11 cellular contexts compared by ENCODE assay signal in genomic region chr22:22691716-22692701, GRCh38. TPM values are rescaled to one million over a fixed set of nuclear protein-coding genes. Genes with fewer than 3 reads are reported as not detected.
DNase-seq lines count a peak whose midpoint lies in the region; ATAC-seq and TF ChIP-seq lines count a peak whose summit lies in the region.
"Had no signal": no experiment of that assay in that cellular context is flagged by ENCODE, and none has a peak within 500 bp of the region (broad histone marks: within the 10 kb centered on the region; RNA-seq: fewer than 3 reads in every experiment).

No MANE protein-coding gene starts in this region.

- H3K36me3 ChIP-seq in ACC112 (ENCODE audit: insufficient read depth, low read length) (no peaks in the 10 kb centered on the region), liver (ENCODE audit: control insufficient read depth in 4 of 4, insufficient read depth in 3 of 4, low read depth in 1 of 4, low read length in 3 of 4) (no peaks in the 10 kb centered on the region)

- TF ChIP-seq CTCF in HL-60 (IDR thresholded peaks at IDR 0.05; ENCODE audit: insufficient read depth, low read length): no peak
- TF ChIP-seq CTCF in cardiac fibroblast (IDR thresholded peaks at IDR 0.05; ENCODE audit: low read depth, low read length): no peak
- no peak for TF ChIP-seq CTCF in liver (IDR thresholded peaks at IDR 0.05; ENCODE audit: low read depth, low read length, missing input control)

- ATAC-seq in GM21825 (IDR thresholded peaks at IDR 0.05; ENCODE audit: unreplicated experiment): no peak
- no peak for ATAC-seq in GM18502 (IDR thresholded peaks at IDR 0.05; ENCODE audit: poor library complexity, unreplicated experiment)
- ATAC-seq in HG03139 (IDR thresholded peaks at IDR 0.05; ENCODE audit: unreplicated experiment): no peak
- ATAC-seq: psoas muscle had no signal

- WGBS in liver: 77% methylated on average over 8 of the region's 8 CpGs

- no peak for TF ChIP-seq RAD21 in liver (IDR thresholded peaks at IDR 0.05)

- peak overlapping the region; percentile 36; the same call in 1 of the 2 replicates for H3K27ac ChIP-seq in ACC112 (ENCODE audit: low read depth, low read length)
- no peak overlapping the region for H3K27ac ChIP-seq in HL-60 (replicated peaks)
- peak overlapping the region; percentile 83 to 86 for H3K27ac ChIP-seq in liver (ENCODE audit: low read depth in 1 of 2, low read length in 2 of 2)
- H3K27ac ChIP-seq: foreskin keratinocyte, psoas muscle had no signal

- H3K4me3 ChIP-seq in ACC112 (ENCODE audit: low read depth, low read length): no peak overlapping the region
- no peak overlapping the region for H3K4me3 ChIP-seq in HL-60 (replicated peaks; ENCODE audit: insufficient read depth, low read length)
- H3K4me3 ChIP-seq in cardiac fibroblast (replicated peaks in 1 of 2; ENCODE audit: low read depth in 2 of 2, low read length in 2 of 2): no peak overlapping the region
- no peak overlapping the region for H3K4me3 ChIP-seq in liver (ENCODE audit: low read depth in 1 of 3, low read length in 3 of 3)
- H3K4me3 ChIP-seq: psoas muscle had no signal

- H3K27me3 ChIP-seq in ACC112 (ENCODE audit: insufficient read depth, low read length) (no peaks in the 10 kb centered on the region), HL-60 (ENCODE audit: insufficient read depth, poor library complexity, severe bottlenecking) (no peaks in the 10 kb centered on the region), liver (ENCODE audit: control insufficient read depth in 4 of 4, insufficient read depth in 4 of 4, low read length in 3 of 4) (no peaks in the 10 kb centered on the region)
- H3K27me3 ChIP-seq: foreskin keratinocyte had no signal

- DNase-seq in HL-60 (ENCODE audit: low read depth in 1 of 2, low spot score in 1 of 2) (peak; percentile 15 to 38), cardiac fibroblast (ENCODE audit: low read depth in 2 of 2) (peak; percentile 29 to 70), NCI-H748 (lab: John Stamatoyannopoulos, UW; ENCODE audit: unreplicated experiment) (no peak)
- DNase-seq: psoas muscle had no signal

- H2AFZ ChIP-seq in ACC112 (ENCODE audit: low read length, unreplicated experiment): no peak overlapping the region

- H3K9ac ChIP-seq in liver (ENCODE audit: low read depth in 1 of 2, low read length in 2 of 2): no peak overlapping the region

- H3K4me1 ChIP-seq in ACC112 (ENCODE audit: control insufficient read depth, insufficient read depth, low read length, unreplicated experiment) (peaks cover 31% of the 10 kb centered on the region), liver (ENCODE audit: control insufficient read depth in 4 of 4, insufficient read depth in 4 of 4, low read length in 3 of 4) (peaks cover 12 to 26% (median 23%) of the 10 kb centered on the region in 4 donors)
- H3K4me1 ChIP-seq: foreskin keratinocyte, psoas muscle had no signal

- no peaks in the 10 kb centered on the region for H3K79me2 ChIP-seq in ACC112 (ENCODE audit: control insufficient read depth, insufficient read depth, low read length, unreplicated experiment)

- no peaks in the 10 kb centered on the region for H3K9me3 ChIP-seq in liver (ENCODE audit: control insufficient read depth in 4 of 4, low read length in 3 of 4)
- H3K9me3 ChIP-seq: psoas muscle had no signal

TF ChIP-seq in liver, 16 proteins besides CTCF, POLR2A, EP300 and RAD21:
- TF ChIP-seq FOXA2 (IDR thresholded peaks at IDR 0.05): peak; percentile 24
- no peak for TF ChIP-seq GABPA (IDR thresholded peaks at IDR 0.05 in 1 of 2, conservative IDR thresholded peaks at IDR 0.05 in 1 of 2)
- no peak for TF ChIP-seq REST (IDR thresholded peaks at IDR 0.05)
- no peak for TF ChIP-seq HNF4G (IDR thresholded peaks at IDR 0.05)
- TF ChIP-seq JUND (IDR thresholded peaks at IDR 0.05): peak in 1 of 2 donors; percentile 81
- TF ChIP-seq FOXA1 (IDR thresholded peaks at IDR 0.05): no peak
- TF ChIP-seq, protein P1, sequence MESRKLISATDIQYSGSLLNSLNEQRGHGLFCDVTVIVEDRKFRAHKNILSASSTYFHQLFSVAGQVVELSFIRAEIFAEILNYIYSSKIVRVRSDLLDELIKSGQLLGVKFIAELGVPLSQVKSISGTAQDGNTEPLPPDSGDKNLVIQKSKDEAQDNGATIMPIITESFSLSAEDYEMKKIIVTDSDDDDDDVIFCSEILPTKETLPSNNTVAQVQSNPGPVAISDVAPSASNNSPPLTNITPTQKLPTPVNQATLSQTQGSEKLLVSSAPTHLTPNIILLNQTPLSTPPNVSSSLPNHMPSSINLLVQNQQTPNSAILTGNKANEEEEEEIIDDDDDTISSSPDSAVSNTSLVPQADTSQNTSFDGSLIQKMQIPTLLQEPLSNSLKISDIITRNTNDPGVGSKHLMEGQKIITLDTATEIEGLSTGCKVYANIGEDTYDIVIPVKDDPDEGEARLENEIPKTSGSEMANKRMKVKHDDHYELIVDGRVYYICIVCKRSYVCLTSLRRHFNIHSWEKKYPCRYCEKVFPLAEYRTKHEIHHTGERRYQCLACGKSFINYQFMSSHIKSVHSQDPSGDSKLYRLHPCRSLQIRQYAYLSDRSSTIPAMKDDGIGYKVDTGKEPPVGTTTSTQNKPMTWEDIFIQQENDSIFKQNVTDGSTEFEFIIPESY (IDR thresholded peaks at IDR 0.05): no peak
- TF ChIP-seq RXRA (IDR thresholded peaks at IDR 0.05): peak in 1 of 2 donors; percentile 64
- TF ChIP-seq YY1 (IDR thresholded peaks at IDR 0.05): peak; percentile 32
- no peak for TF ChIP-seq NR2F2 (IDR thresholded peaks at IDR 0.05)
- no peak for TF ChIP-seq MAX (IDR thresholded peaks at IDR 0.05)
- TF ChIP-seq EGR1 (IDR thresholded peaks at IDR 0.05; ENCODE audit: low read depth in 2 of 2): no peak
- TF ChIP-seq TAF1 (conservative IDR thresholded peaks at IDR 0.05): no peak
- TF ChIP-seq, protein P2, sequence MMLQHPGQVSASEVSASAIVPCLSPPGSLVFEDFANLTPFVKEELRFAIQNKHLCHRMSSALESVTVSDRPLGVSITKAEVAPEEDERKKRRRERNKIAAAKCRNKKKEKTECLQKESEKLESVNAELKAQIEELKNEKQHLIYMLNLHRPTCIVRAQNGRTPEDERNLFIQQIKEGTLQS (IDR thresholded peaks at IDR 0.05): no peak
- peak; percentile 48 for TF ChIP-seq SP1 (IDR thresholded peaks at IDR 0.05)
- peak in 1 of 2 donors; percentile 31 for TF ChIP-seq HNF4A (conservative IDR thresholded peaks at IDR 0.05)

RNA-seq across cellular contexts. Expression of gene GGTLC2, which starts 47.6 kb away (rescaled TPM):
- not detected for total RNA-seq in liver
- not detected for polyA plus RNA-seq in liver
- total RNA-seq: foreskin keratinocyte, psoas muscle had no signal
- polyA plus RNA-seq: foreskin keratinocyte, immature natural killer cell, psoas muscle had no signal
